18 cellular contexts compared by ENCODE assay signal in the genomic region with DNA sequence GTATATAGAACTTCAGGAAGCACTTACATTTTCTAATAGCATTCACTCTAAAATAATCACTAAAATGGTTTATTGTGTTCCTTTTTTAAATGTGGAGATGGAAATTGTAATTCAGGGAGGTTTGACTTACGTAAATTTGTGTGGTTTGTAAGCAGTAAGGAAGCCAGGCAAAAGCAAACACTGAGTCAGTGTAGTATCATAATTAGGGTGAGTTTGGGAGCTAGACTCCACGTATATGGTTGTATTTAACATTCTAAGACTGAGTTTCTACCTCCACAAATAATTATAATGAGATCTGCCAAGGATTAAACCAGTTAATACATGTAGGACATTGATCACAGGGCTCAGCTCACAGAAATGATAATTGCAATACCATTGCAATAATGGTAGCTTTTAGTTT.
A peak's percentile ranks its signal among the peaks of the same experiment; 100 is the strongest.
DNase-seq lines count a peak whose midpoint lies in the region; ATAC-seq and TF ChIP-seq lines count a peak whose summit lies in the region.
"Had no signal": no experiment of that assay in that cellular context is flagged by ENCODE, and none has a peak within 500 bp of the region (broad histone marks: within the 10 kb centered on the region; RNA-seq: fewer than 3 reads in every experiment).

No MANE protein-coding gene starts in this region.

- CTCF ChIA-PET in mammary epithelial cell (lab: Charles Lee; ENCODE audit: low non-redundant PET) (no interaction called here), MCF 10A (lab: Yijun Ruan, JAX) (interaction anchor here (0.6 kb wide), 1 partner anchor 1096 kb away, joined by 4 read pairs; no protein-coding TSS in a partner anchor), RWPE1 (lab: Yijun Ruan, JAX) (interaction anchor here (0.6 to 0.7 kb wide), 2 partner anchors 8 to 197 kb away, joined by 3 to 4 read pairs; no protein-coding TSS in a partner anchor), WTC11 (lab: Charles Lee) (no interaction called here)

- BruUV-seq in mammary epithelial cell (replicated peaks; lab: Mats Ljungman, UMichigan) = no TSS peak
- no TSS peak for BruUV-seq in MCF 10A (replicated peaks; lab: Mats Ljungman, UMichigan)

- H3K4me1 ChIP-seq in mammary epithelial cell (ENCODE audit: insufficient read depth, low read length) (peaks cover 23% of the 10 kb centered on the region), lower lobe of right lung (no peaks in the 10 kb centered on the region)
- H3K4me1 ChIP-seq: BLaER1 treated with 17β-estradiol and CSF1 and Interleukin-3, amounts not matched to agents 10 nM and 100 nM; HAP-1 had no signal

- no peaks in the 10 kb centered on the region for H3K79me2 ChIP-seq in mammary epithelial cell (ENCODE audit: insufficient read depth, low read length)

- H3K4me3 Mint-ChIP-seq in MCF 10A (ENCODE audit: unreplicated experiment) (no peak overlapping the region), WTC11 (no peak overlapping the region)
- H3K4me3 Mint-ChIP-seq: CD4-positive, CD25-positive, alpha-beta regulatory T cell; GM23338 had no signal

- in situ Hi-C loops in mammary epithelial cell (cut with MboI; ENCODE audit: low sequenced_read_pairs in 2 of 2) = no loop called here

- DNase-seq in mammary epithelial cell = peak; percentile 65
- no peak for DNase-seq in MCF 10A (ENCODE audit: unreplicated experiment)
- peak; percentile 48 for DNase-seq in RWPE1 (ENCODE audit: low spot score)
- DNase-seq in epithelial cell of esophagus (ENCODE audit: low read depth) = peak; percentile 74
- no peak for DNase-seq in WTC11 (ENCODE audit: low spot score)
- DNase-seq in NCI-H2081 treated with DMSO at 0.1 percent for 48 hours (lab: John Stamatoyannopoulos, UW) = no peak
- no peak for DNase-seq in lower lobe of right lung
- DNase-seq: 8988T; ACHN; Calu3; CD4-positive, CD25-positive, alpha-beta regulatory T cell; DMS 273 treated with DMSO at 0.1 percent for 48 hours; DMS79; EL; IMR-90 had no signal

- H3K27ac ChIP-seq in mammary epithelial cell (ENCODE audit: insufficient read depth, low read depth, low read length) (no peak overlapping the region), RWPE1 (no peak overlapping the region), lower lobe of right lung (no peak overlapping the region)
- H3K27ac ChIP-seq: BLaER1 treated with 17β-estradiol and CSF1 and Interleukin-3, amounts not matched to agents 10 nM and 100 nM had no signal

- H3K27ac Mint-ChIP-seq in MCF 10A (ENCODE audit: low read depth, unreplicated experiment) = no peak overlapping the region
- no peak overlapping the region for H3K27ac Mint-ChIP-seq in WTC11
- H3K27ac Mint-ChIP-seq: CD4-positive, CD25-positive, alpha-beta regulatory T cell; GM23338 had no signal

- 41% methylated on average over 2 of the region's 2 CpGs for WGBS in mammary epithelial cell (ENCODE audit: low coverage, missing lambda C conversion rate)

- H3K27me3 ChIP-seq in mammary epithelial cell (ENCODE audit: insufficient read depth, low read length) (no peaks in the 10 kb centered on the region), lower lobe of right lung (ENCODE audit: low read depth) (no peaks in the 10 kb centered on the region)
- H3K27me3 ChIP-seq: BLaER1 treated with 17β-estradiol and CSF1 and Interleukin-3, amounts not matched to agents 10 nM and 100 nM had no signal

- no peaks in the 10 kb centered on the region for H3K36me3 ChIP-seq in mammary epithelial cell (ENCODE audit: insufficient read depth, low read length)
- H3K36me3 ChIP-seq in lower lobe of right lung = no peaks in the 10 kb centered on the region
- H3K36me3 ChIP-seq: BLaER1 treated with 17β-estradiol and CSF1 and Interleukin-3, amounts not matched to agents 10 nM and 100 nM; HAP-1 had no signal

- intact Hi-C loops in mammary epithelial cell (cut with micrococcal nuclease) (no loop called here), MCF 10A (cut with micrococcal nuclease) (no loop called here), lower lobe of right lung (cut with DNase I) (no loop called here)

- H3K4me3 ChIP-seq in mammary epithelial cell (replicated peaks in 1 of 3; ENCODE audit: insufficient read depth in 1 of 3, low read depth in 2 of 3, low read length in 3 of 3) (no peak overlapping the region), epithelial cell of esophagus (ENCODE audit: low read length) (no peak overlapping the region), lower lobe of right lung (no peak overlapping the region)
- H3K4me3 ChIP-seq: BLaER1 treated with 17β-estradiol and CSF1 and Interleukin-3, amounts not matched to agents 10 nM and 100 nM; GM23338; HAP-1 had no signal

- dilution Hi-C loops in mammary epithelial cell (cut with HindIII; ENCODE audit: low sequenced_read_pairs) = no loop called here

- no peak for ATAC-seq in WTC11
- no peak for ATAC-seq in lower lobe of right lung
- ATAC-seq: GM23338 had no signal

- peak overlapping the region; percentile 21 for H3K4me2 ChIP-seq in mammary epithelial cell (ENCODE audit: insufficient read depth, low read depth, low read length)
- H3K4me2 ChIP-seq: BLaER1 treated with 17β-estradiol and CSF1 and Interleukin-3, amounts not matched to agents 10 nM and 100 nM; GM23338 had no signal

- H3K9ac ChIP-seq in mammary epithelial cell (ENCODE audit: insufficient read depth, low read length) = no peak overlapping the region
- H3K9ac ChIP-seq: BLaER1 treated with 17β-estradiol and CSF1 and Interleukin-3, amounts not matched to agents 10 nM and 100 nM had no signal

- H3K4me1 Mint-ChIP-seq in MCF 10A (ENCODE audit: insufficient read depth, unreplicated experiment) (no peaks in the 10 kb centered on the region), WTC11 (no peaks in the 10 kb centered on the region)
- H3K4me1 Mint-ChIP-seq: CD4-positive, CD25-positive, alpha-beta regulatory T cell; GM23338 had no signal

- no peaks in the 10 kb centered on the region for H4K20me1 ChIP-seq in mammary epithelial cell (ENCODE audit: insufficient read depth, low read length)
- H4K20me1 ChIP-seq: BLaER1 treated with 17β-estradiol and CSF1 and Interleukin-3, amounts not matched to agents 10 nM and 100 nM had no signal

- H3K9me3 Mint-ChIP-seq in MCF 10A (ENCODE audit: unreplicated experiment) (no peaks in the 10 kb centered on the region), WTC11 (peaks cover 81% of the 10 kb centered on the region)

- no peaks in the 10 kb centered on the region for H3K27me3 Mint-ChIP-seq in MCF 10A (ENCODE audit: insufficient read depth, unreplicated experiment)
- peaks cover 2% of the 10 kb centered on the region; the same call in 1 of the 2 replicates for H3K27me3 Mint-ChIP-seq in WTC11 (ENCODE audit: low read depth)
- H3K27me3 Mint-ChIP-seq: CD4-positive, CD25-positive, alpha-beta regulatory T cell had no signal

- H3K36me3 Mint-ChIP-seq in MCF 10A (ENCODE audit: insufficient read depth, unreplicated experiment) (no peaks in the 10 kb centered on the region), WTC11 (peaks cover 65% of the 10 kb centered on the region)
- H3K36me3 Mint-ChIP-seq: CD4-positive, CD25-positive, alpha-beta regulatory T cell had no signal

- H3K9me3 ChIP-seq in mammary epithelial cell (replicated peaks; ENCODE audit: insufficient read depth, low read length) (no peaks in the 10 kb centered on the region), lower lobe of right lung (no peaks in the 10 kb centered on the region)
- H3K9me3 ChIP-seq: BLaER1 treated with 17β-estradiol and CSF1 and Interleukin-3, amounts not matched to agents 10 nM and 100 nM; HAP-1 had no signal

- POLR2A ChIA-PET in MCF 10A (lab: Yijun Ruan, JAX) = interaction anchor here (0.6 kb wide), 1 partner anchor 73 kb away, joined by 3 read pairs; no protein-coding TSS in a partner anchor
- POLR2A ChIA-PET in RWPE1 (lab: Yijun Ruan, JAX; ENCODE audit: low non-redundant PET) = no interaction called here
- POLR2A ChIA-PET in WTC11 (lab: Charles Lee) = no interaction called here

- H2AFZ ChIP-seq in mammary epithelial cell (ENCODE audit: low read depth, low read length) = no peak overlapping the region
- H2AFZ ChIP-seq: GM23338 had no signal

- TF ChIP-seq CTCF in mammary epithelial cell (conservative IDR thresholded peaks at IDR 0.05 in 1 of 2, IDR thresholded peaks at IDR 0.05 in 1 of 2; ENCODE audit: extremely low read depth in 1 of 2, insufficient read depth in 1 of 2, low read depth in 1 of 2, low read length in 2 of 2) (no peak), MCF 10A (IDR thresholded peaks at IDR 0.05; ENCODE audit: unreplicated experiment) (no peak), RWPE1 (conservative IDR thresholded peaks at IDR 0.05; ENCODE audit: low read depth) (no peak), epithelial cell of esophagus (IDR thresholded peaks at IDR 0.05; ENCODE audit: insufficient read depth, low read depth, low read length, missing control alignments) (no peak), WTC11 (IDR thresholded peaks at IDR 0.05) (no peak), lower lobe of right lung (IDR thresholded peaks at IDR 0.05) (no peak)

TF ChIP-seq in WTC11, 78 proteins besides CTCF, POLR2A, EP300 and RAD21 (continues in another document):
- TF ChIP-seq ZNF121 (CRISPR knock-in tag; IDR thresholded peaks at IDR 0.05) (no peak), KAT7 (CRISPR knock-in tag; IDR thresholded peaks at IDR 0.05; ENCODE audit: borderline replicate concordance) (no peak), FOXP1 (CRISPR knock-in tag; IDR thresholded peaks at IDR 0.05; ENCODE audit: borderline replicate concordance) (no peak), RORB (CRISPR knock-in tag; IDR thresholded peaks at IDR 0.05) (no peak), GRHL2 (CRISPR knock-in tag; IDR thresholded peaks at IDR 0.05; ENCODE audit: insufficient replicate concordance, severe bottlenecking) (no peak), NFATC4 (CRISPR knock-in tag; IDR thresholded peaks at IDR 0.05) (no peak)
- TF ChIP-seq, protein P1, sequence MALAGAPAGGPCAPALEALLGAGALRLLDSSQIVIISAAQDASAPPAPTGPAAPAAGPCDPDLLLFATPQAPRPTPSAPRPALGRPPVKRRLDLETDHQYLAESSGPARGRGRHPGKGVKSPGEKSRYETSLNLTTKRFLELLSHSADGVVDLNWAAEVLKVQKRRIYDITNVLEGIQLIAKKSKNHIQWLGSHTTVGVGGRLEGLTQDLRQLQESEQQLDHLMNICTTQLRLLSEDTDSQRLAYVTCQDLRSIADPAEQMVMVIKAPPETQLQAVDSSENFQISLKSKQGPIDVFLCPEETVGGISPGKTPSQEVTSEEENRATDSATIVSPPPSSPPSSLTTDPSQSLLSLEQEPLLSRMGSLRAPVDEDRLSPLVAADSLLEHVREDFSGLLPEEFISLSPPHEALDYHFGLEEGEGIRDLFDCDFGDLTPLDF (CRISPR knock-in tag; IDR thresholded peaks at IDR 0.05) = no peak

Comparison
In these comparisons a context has a peak if more than half of its experiments do, and no peak if none do; other contexts are left out.
1. DNase-seq: peak in mammary epithelial cell (single experiment), RWPE1 (single experiment) and epithelial cell of esophagus (single experiment); none in MCF 10A (single experiment), WTC11 (single experiment), NCI-H2081 treated with DMSO at 0.1 percent for 48 hours (single experiment) and lower lobe of right lung (single experiment).
2. CTCF ChIA-PET loops: an anchor here in MCF 10A (0.6 kb wide) and RWPE1 (0.6 to 0.7 kb wide); none called in mammary epithelial cell and WTC11.